ENCODE assay signal across 32 cellular contexts in genomic region chr10:128817636-128818035, GRCh38.
"Had no signal": no experiment of that assay in that cellular context is flagged by ENCODE, and none has a peak within 500 bp of the region (broad histone marks: within the 10 kb centered on the region; RNA-seq: fewer than 3 reads in every experiment).

No MANE protein-coding gene starts in this region.

- ATAC-seq: activated CD4-positive, alpha-beta T cell treated with anti-CD3 and anti-CD28 coated beads for 36 hours; activated CD4-positive, CD25-positive, alpha-beta regulatory T cell treated with anti-CD3 and anti-CD28 coated beads, Interleukin-2, amount 50 U/mL, for 24 hours; activated CD8-positive, alpha-beta T cell treated with anti-CD3 and anti-CD28 coated beads for 36 hours; activated naive CD4-positive, alpha-beta T cell treated with anti-CD3 and anti-CD28 coated beads, Interleukin-2, amount 50 U/mL, for 72 hours; activated T-cell treated with anti-CD3 and anti-CD28 coated beads, Interleukin-2, amount 50 U/mL, for 4 hours; activated T-cell treated with anti-CD3 and anti-CD28 coated beads, Interleukin-2, amount 50 U/mL, for 72 hours; activated T-helper 17 cell treated with anti-CD3 and anti-CD28 coated beads, Interleukin-2, amount 50 U/mL, for 72 hours had no signal

- H3K27ac ChIP-seq: ascending aorta, cardiac muscle cell, VCaP had no signal

- DNase-seq: activated CD4-positive, alpha-beta memory T cell treated with anti-CD3 and anti-CD28 coated beads for 36 hours; activated CD4-positive, alpha-beta T cell treated with anti-CD3 and anti-CD28 coated beads for 1 hour; activated CD4-positive, alpha-beta T cell treated with anti-CD3 and anti-CD28 coated beads for 36 hours; activated CD4-positive, alpha-beta T cell treated with anti-CD3 and anti-CD28 coated beads, Interleukin-2, amount 10 ng/mL, durations not matched to agents 24 days and 14 days; activated CD4-positive, alpha-beta T cell treated with anti-CD3 and anti-CD28 coated beads, Interleukin-2, amount 50 U/mL, for 1 hour; activated CD4-positive, alpha-beta T cell treated with anti-CD3 and anti-CD28 coated beads, Interleukin-2, amount 50 U/mL, for 4 hours; activated CD4-positive, CD25-positive, alpha-beta regulatory T cell; activated CD8-positive, alpha-beta memory T cell treated with anti-CD3 and anti-CD28 coated beads, Interleukin-2, amount 50 U/mL, for 4 hours; activated CD8-positive, alpha-beta T cell treated with anti-CD3 and anti-CD28 coated beads for 36 hours; activated effector memory CD4-positive, alpha-beta T cell treated with anti-CD3 and anti-CD28 coated beads, Interleukin-2, amount 50 U/mL, for 16 hours; activated gamma-delta T cell treated with Interleukin-2 at 50 U/mL for 16 hours; activated naive CD4-positive, alpha-beta T cell; activated naive CD4-positive, alpha-beta T cell treated with anti-CD3 and anti-CD28 coated beads for 36 hours; activated naive CD4-positive, alpha-beta T cell treated with anti-CD3 and anti-CD28 coated beads, Interleukin-2, amount 50 U/mL, for 16 hours; activated naive CD8-positive, alpha-beta T cell treated with anti-CD3 and anti-CD28 coated beads for 36 hours; activated T-cell treated with anti-CD3 and anti-CD28 coated beads for 4 hours; activated T-cell treated with anti-CD3 and anti-CD28 coated beads, Interleukin-2, amount 50 U/mL, for 1 hour; activated T-cell treated with anti-CD3 and anti-CD28 coated beads, Interleukin-2, amount 50 U/mL, for 4 hours; activated T-cell treated with anti-CD3 and anti-CD28 coated beads, Interleukin-2, amount 50 U/mL, for 72 hours; amygdala; anterior cingulate cortex; caudate nucleus; SW 1271; T-helper 1 cell; T-helper 2 cell; T-helper 9 cell had no signal

- H3K4me1 ChIP-seq: ascending aorta had no signal

- H3K27me3 ChIP-seq: ascending aorta, cardiac muscle cell had no signal

- H3K36me3 ChIP-seq: ascending aorta, cardiac muscle cell had no signal

- H3K9me3 ChIP-seq: ascending aorta had no signal

- H3K4me3 ChIP-seq: ascending aorta, cardiac muscle cell had no signal
